2 cellular contexts compared by ENCODE assay signal in genomic region chr1:233114159-233114558, GRCh38.
TF ChIP-seq lines count a peak whose summit lies in the region.

No MANE protein-coding gene starts in this region.

TF ChIP-seq in GM12878, 131 proteins besides CTCF, POLR2A, EP300 and RAD21 (continued from another document):
- TF ChIP-seq SIX5 (IDR thresholded peaks at IDR 0.05; ENCODE audit: low read depth, low read length, severe bottlenecking) (no peak), YY1 (IDR thresholded peaks at IDR 0.05; ENCODE audit: low read depth, low read length) (no peak), MTA3 (IDR thresholded peaks at IDR 0.05; ENCODE audit: borderline replicate concordance, low read length) (no peak)
- TF ChIP-seq, protein P1, sequence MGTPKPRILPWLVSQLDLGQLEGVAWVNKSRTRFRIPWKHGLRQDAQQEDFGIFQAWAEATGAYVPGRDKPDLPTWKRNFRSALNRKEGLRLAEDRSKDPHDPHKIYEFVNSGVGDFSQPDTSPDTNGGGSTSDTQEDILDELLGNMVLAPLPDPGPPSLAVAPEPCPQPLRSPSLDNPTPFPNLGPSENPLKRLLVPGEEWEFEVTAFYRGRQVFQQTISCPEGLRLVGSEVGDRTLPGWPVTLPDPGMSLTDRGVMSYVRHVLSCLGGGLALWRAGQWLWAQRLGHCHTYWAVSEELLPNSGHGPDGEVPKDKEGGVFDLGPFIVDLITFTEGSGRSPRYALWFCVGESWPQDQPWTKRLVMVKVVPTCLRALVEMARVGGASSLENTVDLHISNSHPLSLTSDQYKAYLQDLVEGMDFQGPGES (IDR thresholded peaks at IDR 0.05) = no peak

TF ChIP-seq in HepG2, 621 proteins besides CTCF, POLR2A, EP300 and RAD21:
- no peak for TF ChIP-seq NR0B2 (CRISPR knock-in tag; IDR thresholded peaks at IDR 0.05)
